In genomic region chr11:1457856-1458255, GRCh38 we compare ENCODE assay signal across 17 cellular contexts.
"Had no signal": no experiment of that assay in that cellular context is flagged by ENCODE, and none has a peak within 500 bp of the region (broad histone marks: within the 10 kb centered on the region; RNA-seq: fewer than 3 reads in every experiment).

No MANE protein-coding gene starts in this region.

- H3K4me2 ChIP-seq: smooth muscle cell had no signal

- H3K36me3 ChIP-seq: lower lobe of right lung had no signal

- H3K4me3 ChIP-seq: body of pancreas, lower lobe of right lung, smooth muscle cell had no signal

- FAIRE-seq: endothelial cell of umbilical vein, keratinocyte had no signal

- H3K9me3 ChIP-seq: body of pancreas, lower lobe of right lung had no signal

- H3K27me3 ChIP-seq: body of pancreas had no signal

- DNase-seq: activated CD4-positive, alpha-beta memory T cell treated with anti-CD3 and anti-CD28 coated beads, Interleukin-2, amount 10 ng/mL, durations not matched to agents 7 days and 5 days; activated CD4-positive, alpha-beta T cell treated with anti-CD3 and anti-CD28 coated beads for 4 hours; activated CD4-positive, CD25-positive, alpha-beta regulatory T cell; activated gamma-delta T cell treated with Interleukin-2 at 50 U/mL for 16 hours; activated T-cell treated with anti-CD3 and anti-CD28 coated beads for 4 hours; body of pancreas; effector memory CD4-positive, alpha-beta T cell; lower lobe of right lung; naive B cell; occipital lobe; posterior cingulate gyrus; stimulated activated CD4-positive, alpha-beta T cell treated with anti-CD3 and anti-CD28 coated beads, Interleukin-15, amount 100 ng/mL, for 24 hours; T1000 had no signal

- ATAC-seq: body of pancreas; lower lobe of right lung; stimulated activated memory B cell treated with anti-CD40 and anti-IgM and Interleukin-4, amounts not matched to agents 10 μg/mL and 1 μg/mL and 100 μg/mL, for 72 hours had no signal

- H3K27ac ChIP-seq: body of pancreas, lower lobe of right lung had no signal
